ENCODE assay signal across 29 cellular contexts in the genomic region with DNA sequence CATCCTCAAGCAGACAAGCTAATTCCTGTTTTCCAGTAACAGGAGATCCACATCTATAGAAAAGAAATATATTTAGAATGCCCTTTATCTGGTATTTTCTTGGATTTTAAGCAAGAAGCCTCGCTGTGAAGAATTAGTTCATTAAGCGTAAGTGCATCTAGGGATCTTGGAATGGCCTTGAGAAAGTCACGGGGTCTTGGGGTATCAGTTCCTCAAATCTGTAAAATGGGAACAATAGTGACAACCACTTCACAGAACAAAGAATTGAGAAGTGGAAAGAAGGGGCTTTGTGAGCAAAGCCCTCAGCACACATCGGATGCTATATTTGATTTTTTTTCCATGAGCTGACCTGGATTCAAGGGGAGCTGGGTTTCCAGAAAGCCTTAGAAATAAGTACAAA. TPM values are rescaled to one million over a fixed set of nuclear protein-coding genes. Genes with fewer than 3 reads are reported as not detected.
"Had no signal": no experiment of that assay in that cellular context is flagged by ENCODE, and none has a peak within 500 bp of the region (broad histone marks: within the 10 kb centered on the region; RNA-seq: fewer than 3 reads in every experiment).

No MANE protein-coding gene starts in this region.

- H3K9me3 Mint-ChIP-seq: activated CD4-positive, alpha-beta T cell treated with anti-CD3 and anti-CD28 coated beads, Interleukin-2, amount 10 ng/mL, durations not matched to agents 24 days and 14 days; activated naive CD4-positive, alpha-beta T cell treated with anti-CD3 and anti-CD28 coated beads, Interleukin-2, amount 50 U/mL, for 24 hours; activated T-cell treated with anti-CD3 and anti-CD28 coated beads, Interleukin-2, amount 50 U/mL, for 24 hours; activated T-helper 1 cell treated with anti-CD3 and anti-CD28 coated beads, Interleukin-12 subunit alpha, Interleukin-12 subunit beta, Interleukin-2, Interleukin-4 antibody, amounts not matched to agents 30 ng/mL and 10 ng/mL and 1 ng/mL, durations not matched to agents 14 hours and 24 hours and 36 hours; central memory CD8-positive, alpha-beta T cell; WTC11 had no signal

- H3K9me3 ChIP-seq: ascending aorta, body of pancreas, Peyer's patch, SJCRH30 had no signal

- H3K27ac Mint-ChIP-seq: activated CD4-positive, alpha-beta T cell treated with anti-CD3 and anti-CD28 coated beads, Interleukin-2, amount 10 ng/mL, durations not matched to agents 24 days and 14 days; activated CD8-positive, alpha-beta memory T cell treated with anti-CD3 and anti-CD28 coated beads, Interleukin-2, amount 10 ng/mL, durations not matched to agents 7 days and 5 days; activated naive CD4-positive, alpha-beta T cell treated with anti-CD3 and anti-CD28 coated beads, Interleukin-2, amount 50 U/mL, for 24 hours; activated T-cell treated with anti-CD3 and anti-CD28 coated beads, Interleukin-2, amount 50 U/mL, for 24 hours; activated T-helper 1 cell treated with anti-CD3 and anti-CD28 coated beads, Interleukin-12 subunit alpha, Interleukin-12 subunit beta, Interleukin-2, Interleukin-4 antibody, amounts not matched to agents 30 ng/mL and 10 ng/mL and 1 ng/mL, durations not matched to agents 14 hours and 24 hours and 36 hours; T-helper 17 cell; WTC11 had no signal

- H3K4me3 ChIP-seq: body of pancreas, Peyer's patch, SJCRH30 had no signal

- DNase-seq: activated CD4-positive, alpha-beta T cell treated with anti-CD3 and anti-CD28 coated beads, Interleukin-2, amount 50 U/mL, for 48 hours; activated CD4-positive, CD25-positive, alpha-beta regulatory T cell treated with anti-CD3 and anti-CD28 coated beads, Interleukin-2, amount 50 U/mL, for 72 hours; activated CD8-positive, alpha-beta memory T cell treated with anti-CD3 and anti-CD28 coated beads, Interleukin-2, amount 10 ng/mL, durations not matched to agents 7 days and 5 days; activated effector memory CD4-positive, alpha-beta T cell treated with Interleukin-2 at 50 U/mL for 16 hours; activated naive CD4-positive, alpha-beta T cell; activated T-cell treated with anti-CD3 and anti-CD28 coated beads, Interleukin-2, amount 50 U/mL, for 24 hours; amniotic stem cell; body of pancreas; Kasumi-1; KBM-7; NCI-H1048; NCI-H1930; NCI-H2107; NCI-H2171 treated with DMSO at 0.1 percent for 48 hours; NCI-H345; NCI-H510A; NCI-H69; Peyer's patch; Right ventricle myocardium superior; SJCRH30; T-helper 17 cell; T-helper 9 cell had no signal

- H3K4me3 Mint-ChIP-seq: activated CD4-positive, alpha-beta T cell treated with anti-CD3 and anti-CD28 coated beads, Interleukin-2, amount 10 ng/mL, durations not matched to agents 24 days and 14 days; activated CD8-positive, alpha-beta memory T cell treated with anti-CD3 and anti-CD28 coated beads, Interleukin-2, amount 10 ng/mL, durations not matched to agents 7 days and 5 days; activated naive CD4-positive, alpha-beta T cell treated with anti-CD3 and anti-CD28 coated beads, Interleukin-2, amount 50 U/mL, for 24 hours; activated T-cell treated with anti-CD3 and anti-CD28 coated beads, Interleukin-2, amount 50 U/mL, for 24 hours; activated T-helper 1 cell treated with anti-CD3 and anti-CD28 coated beads, Interleukin-12 subunit alpha, Interleukin-12 subunit beta, Interleukin-2, Interleukin-4 antibody, amounts not matched to agents 30 ng/mL and 10 ng/mL and 1 ng/mL, durations not matched to agents 14 hours and 24 hours and 36 hours; central memory CD8-positive, alpha-beta T cell; T-helper 17 cell; WTC11 had no signal

- H3K27me3 ChIP-seq: ascending aorta, body of pancreas, Peyer's patch, SJCRH30 had no signal

- H3K36me3 ChIP-seq: ascending aorta, Peyer's patch, SJCRH30 had no signal

- ATAC-seq: activated CD8-positive, alpha-beta memory T cell treated with anti-CD3 and anti-CD28 coated beads, Interleukin-2, amount 10 ng/mL, durations not matched to agents 7 days and 5 days; body of pancreas; T-helper 17 cell; WTC11 had no signal

- H3K27ac ChIP-seq: ascending aorta, body of pancreas, Peyer's patch, RWPE1, SJCRH30 had no signal

- H3K4me1 ChIP-seq: SJCRH30 had no signal

- H3K36me3 Mint-ChIP-seq: activated CD8-positive, alpha-beta memory T cell treated with anti-CD3 and anti-CD28 coated beads, Interleukin-2, amount 10 ng/mL, durations not matched to agents 7 days and 5 days; activated naive CD4-positive, alpha-beta T cell treated with anti-CD3 and anti-CD28 coated beads, Interleukin-2, amount 50 U/mL, for 24 hours; WTC11 had no signal

RNA-seq across cellular contexts. Expression of a gene that starts 32.3 kb away (rescaled TPM):
- total RNA-seq: SJCRH30 had no signal

RNA-seq across cellular contexts. Expression of a gene that starts 47.5 kb away (rescaled TPM):
- total RNA-seq: activated CD4-positive, alpha-beta T cell treated with anti-CD3 and anti-CD28 coated beads, Interleukin-2, amount 10 ng/mL, durations not matched to agents 24 days and 14 days; activated CD8-positive, alpha-beta memory T cell treated with anti-CD3 and anti-CD28 coated beads, Interleukin-2, amount 10 ng/mL, durations not matched to agents 7 days and 5 days; SJCRH30 had no signal
